Comparison of ENCODE assay signal across 8 cellular contexts in genomic region chr15:63288778-63289378, GRCh38. TPM values are rescaled to one million over a fixed set of nuclear protein-coding genes. Genes with fewer than 3 reads are reported as not detected.
DNase-seq lines count a peak whose midpoint lies in the region; ATAC-seq, FAIRE-seq and TF ChIP-seq lines count a peak whose summit lies in the region.

No MANE protein-coding gene starts in this region.

- H3K4me1 Mint-ChIP-seq in MCF 10A (ENCODE audit: insufficient read depth, unreplicated experiment) (no peaks in the 10 kb centered on the region), type B pancreatic cell (ENCODE audit: unreplicated experiment) (peaks cover 21% of the 10 kb centered on the region)

- BruUV-seq in MCF 10A (replicated peaks; lab: Mats Ljungman, UMichigan): no TSS peak

- H3K4me3 Mint-ChIP-seq in MCF 10A (ENCODE audit: unreplicated experiment) (no peak overlapping the region), type B pancreatic cell (no peak overlapping the region)

- H3K27me3 Mint-ChIP-seq in MCF 10A (ENCODE audit: insufficient read depth, unreplicated experiment) (no peaks in the 10 kb centered on the region), type B pancreatic cell (no peaks in the 10 kb centered on the region)

- POLR2A ChIA-PET in BJ (lab: Charles Lee): interaction anchor here (0.6 to 0.7 kb wide), 2 partner anchors 154 to 321 kb away, joined by 3 read pairs; no protein-coding TSS in a partner anchor
- POLR2A ChIA-PET in MCF 10A (lab: Yijun Ruan, JAX): interaction anchor here (1.0 to 2.1 kb wide), 3 partner anchors 11 to 115 kb away, joined by 3 to 8 read pairs (median 4); no protein-coding TSS in a partner anchor

- H3K27ac Mint-ChIP-seq in MCF 10A (ENCODE audit: low read depth, unreplicated experiment): no peak overlapping the region
- H3K27ac Mint-ChIP-seq in type B pancreatic cell: no peak overlapping the region

- H3K36me3 Mint-ChIP-seq in MCF 10A (ENCODE audit: insufficient read depth, unreplicated experiment): no peaks in the 10 kb centered on the region
- H3K36me3 Mint-ChIP-seq in type B pancreatic cell: peaks cover 5% of the 10 kb centered on the region

- CTCF ChIA-PET in BJ (lab: Yijun Ruan, JAX) (interaction anchor here (0.7 to 6.0 kb wide), 9 partner anchors 9 to 210 kb away, joined by 3 to 69 read pairs (median 3); partner anchors contain the start of gene APH1B), MCF 10A (lab: Yijun Ruan, JAX) (interaction anchor here (0.6 to 5.6 kb wide), 13 partner anchors 9 to 856 kb away, joined by 3 to 70 read pairs (median 4); no protein-coding TSS in a partner anchor)

- no peak for TF ChIP-seq POLR2A in H54 (IDR thresholded peaks at IDR 0.05; ENCODE audit: low read depth, low read length)

- intact Hi-C loops in MCF 10A (cut with micrococcal nuclease): loop anchor here (1.0 to 5.0 kb wide), 3 partner anchors 93 to 310 kb away; partner anchors contain the start of gene CA12

- H3K9me3 Mint-ChIP-seq in MCF 10A (ENCODE audit: unreplicated experiment): no peaks in the 10 kb centered on the region
- no peaks in the 10 kb centered on the region for H3K9me3 Mint-ChIP-seq in type B pancreatic cell

- no peak overlapping the region for H3K4me3 ChIP-seq in BJ (ENCODE audit: low read depth, low read length)

- no peak for ATAC-seq in GM18519 (IDR thresholded peaks at IDR 0.05; ENCODE audit: low FRiP score, unreplicated experiment)

- DNase-seq in BJ (ENCODE audit: low read depth) (peak; percentile 15), H54 (ENCODE audit: insufficient read length, low spot score) (no peak), NCI-H69 (lab: John Stamatoyannopoulos, UW) (peak; percentile 74), MCF 10A (ENCODE audit: unreplicated experiment) (peak; percentile 67), kidney glomerular epithelial cell (lab: John Stamatoyannopoulos, UW) (peak; percentile 50), type B pancreatic cell (ENCODE audit: extremely low spot score, unreplicated experiment) (no peak), T1000 (lab: John Stamatoyannopoulos, UW) (no peak)

- peak; percentile 66 for TF ChIP-seq CTCF in BJ (IDR thresholded peaks at IDR 0.05; ENCODE audit: insufficient read depth, low read depth, low read length)
- TF ChIP-seq CTCF in MCF 10A (IDR thresholded peaks at IDR 0.05; ENCODE audit: unreplicated experiment): peak; percentile 61
- TF ChIP-seq CTCF in type B pancreatic cell (conservative IDR thresholded peaks at IDR 0.05): peak; percentile 86

- peak; percentile 6 for FAIRE-seq in H54 (lab: Jason Lieb, UNC)

- peaks cover 3% of the 10 kb centered on the region for H3K36me3 ChIP-seq in BJ (ENCODE audit: control insufficient read depth, insufficient read depth, low read length)

- H3K27me3 ChIP-seq in BJ (ENCODE audit: control insufficient read depth, insufficient read depth, low read length): no peaks in the 10 kb centered on the region

RNA-seq across cellular contexts. Expression of gene APH1B, which starts 11.5 kb away (rescaled TPM):
- polyA plus RNA-seq in BJ (2011; rRNA removed): 12.6 and 20.4 TPM in 2 replicates
- 17.4 and 20.7 TPM in 2 replicates for polyA minus RNA-seq in BJ (2011; rRNA and poly(A)+ RNA removed)
- total RNA-seq in MCF 10A (2022) (5.2 and 8.2 TPM in 2 replicates), type B pancreatic cell (ENCODE audit: low replicate concordance) (13.4 and 16.0 TPM in 2 replicates)

Comparison
In these comparisons a context has a peak if more than half of its experiments do, and no peak if none do; other contexts are left out.
1. DNase-seq: peak in BJ (single experiment), NCI-H69 (single experiment), MCF 10A (single experiment) and kidney glomerular epithelial cell (single experiment); none in H54 (single experiment), type B pancreatic cell (single experiment) and T1000 (single experiment).
2. Peak in every context shown above with its lines, with median percentiles within 50 percentile points of each other: CTCF ChIP-seq.